In the genomic region with DNA sequence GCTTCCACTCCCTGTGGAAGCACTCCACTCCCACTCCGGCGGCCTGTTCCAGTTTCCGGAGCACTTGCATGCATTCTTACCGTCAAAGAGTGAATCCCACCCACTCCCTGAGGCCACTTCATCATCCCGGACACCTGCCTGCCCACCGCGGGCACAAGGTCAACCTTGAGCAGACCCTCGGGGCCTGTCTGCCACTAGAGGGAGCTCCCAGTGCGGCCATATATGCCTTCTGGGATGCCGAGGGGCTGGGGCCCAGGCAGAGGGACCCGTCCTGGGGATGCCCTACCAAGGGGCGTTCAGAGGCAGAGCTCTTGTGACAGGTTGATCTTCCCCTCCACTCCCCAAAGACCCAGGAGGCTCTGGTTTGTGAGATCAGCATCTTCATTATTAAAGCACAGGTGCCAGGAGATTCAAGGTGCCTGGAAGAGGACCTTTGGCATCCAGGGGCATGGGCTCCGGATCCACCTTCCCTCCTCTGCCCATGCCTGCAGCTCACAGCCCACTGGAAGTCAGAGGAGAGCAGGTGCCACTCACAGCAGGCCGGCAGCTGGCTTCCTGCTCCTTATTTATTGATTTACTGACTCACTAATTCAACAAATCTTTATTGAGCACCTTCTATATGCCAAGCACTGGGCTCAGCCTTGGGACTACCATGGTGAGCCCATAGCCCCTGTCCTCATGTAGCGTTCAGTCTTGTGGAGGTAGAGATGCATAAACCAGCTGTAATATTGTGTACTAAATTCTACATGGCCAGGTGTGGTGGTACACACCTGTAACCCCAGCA, we compare ENCODE assay signal across 8 cellular contexts. TPM values are rescaled to one million over a fixed set of nuclear protein-coding genes. Genes with fewer than 3 reads are reported as not detected.
DNase-seq lines count a peak whose midpoint lies in the region; ATAC-seq and TF ChIP-seq lines count a peak whose summit lies in the region.

No MANE protein-coding gene starts in this region.

- no peak overlapping the region for H3K27ac ChIP-seq in heart left ventricle
- H3K27ac ChIP-seq in VCaP, result no peak overlapping the region
- H3K27ac ChIP-seq in colonic mucosa, result no peak overlapping the region

- TF ChIP-seq CTCF in heart left ventricle (IDR thresholded peaks at IDR 0.05) (peak; percentile 17 to 59 (median 44)), VCaP (conservative IDR thresholded peaks at IDR 0.05) (peak; percentile 76), colonic mucosa (IDR thresholded peaks at IDR 0.05) (peak; percentile 33)

- H3K4me1 ChIP-seq in heart left ventricle, result no peaks in the 10 kb centered on the region
- no peaks in the 10 kb centered on the region for H3K4me1 ChIP-seq in colonic mucosa

- no peak overlapping the region for H3K9ac ChIP-seq in colonic mucosa (ENCODE audit: low read depth in 2 of 2, low read length in 2 of 2)

- H3K27me3 ChIP-seq in heart left ventricle, result peaks cover 0 to 43% (median 10%) of the 10 kb centered on the region in 9 donors
- H3K27me3 ChIP-seq in colonic mucosa, result no peaks in the 10 kb centered on the region

- H3K36me3 ChIP-seq in heart left ventricle, result no peaks in the 10 kb centered on the region
- no peaks in the 10 kb centered on the region for H3K36me3 ChIP-seq in colonic mucosa

- 22 to 32% (median 23%) methylated on average over 13 to 15 of the region's 15 CpGs for WGBS in heart left ventricle, 4 donors

- intact Hi-C loops in heart left ventricle (cut with DNase I) (no loop called here), Right ventricle myocardium inferior (cut with DNase I) (no loop called here), colonic mucosa (cut with DNase I) (no loop called here)

- ATAC-seq in heart left ventricle (no peak), Right ventricle myocardium inferior (no peak), GM19023 (IDR thresholded peaks at IDR 0.05; ENCODE audit: unreplicated experiment) (no peak)

- no peak for TF ChIP-seq POLR2A in heart left ventricle (IDR thresholded peaks at IDR 0.05)

- H3K4me3 ChIP-seq in heart left ventricle (no peak overlapping the region), colonic mucosa (no peak overlapping the region)

- H3K9me3 ChIP-seq in heart left ventricle (no peaks in the 10 kb centered on the region), colonic mucosa (no peaks in the 10 kb centered on the region)

- DNase-seq in heart left ventricle (no peak), Right ventricle myocardium inferior (ENCODE audit: missing footprints) (no peak), colonic mucosa (peak; percentile 20), retina (peak; percentile 64), C1 segment of cervical spinal cord (lab: John Stamatoyannopoulos, UW) (no peak), NCI-H2081 treated with DMSO at 0.1 percent for 48 hours (lab: John Stamatoyannopoulos, UW) (no peak)

RNA-seq across cellular contexts. Expression of a gene that starts 47.3 kb away (rescaled TPM):
- total RNA-seq in heart left ventricle (10 to 100 TPM; 10.2 to 17.3 (median 11.6) TPM), Right ventricle myocardium inferior (11.2 TPM), colonic mucosa (10 to 100 TPM in 1 of 2 donors, 1 to 10 TPM in 1; 7.9 to 14.4 TPM)
- polyA plus RNA-seq in heart left ventricle, result 10 to 100 TPM in 1 of 2 donors, 1 to 10 TPM in 1; 5.3 to 19.4 TPM

RNA-seq across cellular contexts. Expression of a gene that starts 58.0 kb away (rescaled TPM):
- total RNA-seq in heart left ventricle, result 10 to 100 TPM; 26.3 to 43.6 (median 40.6) TPM
- 10 to 100 TPM; 17.4 to 31.9 TPM for polyA plus RNA-seq in heart left ventricle
- total RNA-seq in Right ventricle myocardium inferior, result 28.4 TPM
- total RNA-seq in colonic mucosa, result 10 to 100 TPM; 29.9 to 50.2 TPM

Comparison
In these comparisons a context has a peak if more than half of its experiments do, and no peak if none do; other contexts are left out.
1. DNase-seq: peak in colonic mucosa (single experiment) and retina (single experiment); none in heart left ventricle (0 of 5), Right ventricle myocardium inferior (single experiment), C1 segment of cervical spinal cord (0 of 14) and NCI-H2081 treated with DMSO at 0.1 percent for 48 hours (single experiment).
2. Peak in every context shown above with its lines, with median percentiles within 50 percentile points of each other: CTCF ChIP-seq.